15 cellular contexts compared by ENCODE assay signal in the genomic region with DNA sequence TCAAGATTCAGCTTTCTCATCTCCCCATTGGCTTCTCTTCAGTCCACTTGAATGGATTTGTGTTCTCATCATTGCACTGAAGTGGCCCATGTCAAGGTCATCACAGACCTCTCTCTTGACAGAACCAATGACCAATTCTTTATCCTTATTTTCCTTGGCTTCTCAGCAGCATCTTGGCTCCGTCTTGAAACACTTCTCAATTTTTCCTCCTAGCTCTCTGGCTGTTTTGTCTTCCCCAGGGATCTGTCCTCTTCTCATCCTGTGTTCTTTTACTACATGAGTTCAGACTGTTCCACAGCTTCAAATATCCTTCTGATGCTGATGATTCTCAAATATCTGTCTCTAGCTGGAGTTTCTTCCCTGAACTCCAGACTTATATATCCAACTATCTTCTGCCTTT.
DNase-seq lines count a peak whose midpoint lies in the region; ATAC-seq and TF ChIP-seq lines count a peak whose summit lies in the region.
"Had no signal": no experiment of that assay in that cellular context is flagged by ENCODE, and none has a peak within 500 bp of the region (broad histone marks: within the 10 kb centered on the region; RNA-seq: fewer than 3 reads in every experiment).

No MANE protein-coding gene starts in this region.

- no peak for TF ChIP-seq POLR2A in sigmoid colon (IDR thresholded peaks at IDR 0.05)

- H3K36me3 ChIP-seq in left ventricle myocardium inferior (no peaks in the 10 kb centered on the region), skeletal muscle tissue (ENCODE audit: control insufficient read depth in 3 of 3, insufficient read depth in 3 of 3, low read length in 3 of 3) (peaks cover 0 to 4% (median 0%) of the 10 kb centered on the region in 3 donors), aorta (ENCODE audit: control insufficient read depth in 1 of 2, insufficient read depth in 2 of 2, low read length in 1 of 2) (no peaks in the 10 kb centered on the region), sigmoid colon (no peaks in the 10 kb centered on the region)

- no peak overlapping the region for H3K9ac ChIP-seq in skeletal muscle tissue (ENCODE audit: low read depth in 1 of 3, low read length in 3 of 3)

- ATAC-seq in aorta (ENCODE audit: low FRiP score): peak; percentile 61
- ATAC-seq: K562 had no signal

- H3K4me3 ChIP-seq in left ventricle myocardium inferior (no peak overlapping the region), skeletal muscle tissue (ENCODE audit: low read length in 3 of 3) (no peak overlapping the region), aorta (ENCODE audit: low read length in 2 of 2) (no peak overlapping the region), sigmoid colon (no peak overlapping the region)
- H3K4me3 ChIP-seq: K562 had no signal

- no peaks in the 10 kb centered on the region for H3K27me3 ChIP-seq in left ventricle myocardium inferior (ENCODE audit: low read depth)
- H3K27me3 ChIP-seq in skeletal muscle tissue (ENCODE audit: control insufficient read depth in 3 of 3, insufficient read depth in 3 of 3, low read length in 3 of 3): no peaks in the 10 kb centered on the region
- H3K27me3 ChIP-seq in aorta (ENCODE audit: control insufficient read depth in 1 of 2, insufficient read depth in 2 of 2, low read length in 1 of 2): no peaks in the 10 kb centered on the region
- H3K27me3 ChIP-seq in sigmoid colon: no peaks in the 10 kb centered on the region

- no peak for TF ChIP-seq CTCF in left ventricle myocardium inferior (IDR thresholded peaks at IDR 0.05; ENCODE audit: borderline replicate concordance)
- TF ChIP-seq CTCF in sigmoid colon (IDR thresholded peaks at IDR 0.05): no peak

- DNase-seq in fibroblast of gingiva (ENCODE audit: low read depth) (peak; percentile 24), left ventricle myocardium inferior (no peak), aorta (no peak), NCI-H2029 (lab: John Stamatoyannopoulos, UW) (no peak), ecto neural progenitor cell (ENCODE audit: low spot score) (no peak), sigmoid colon (no peak)
- DNase-seq: CD4-positive, alpha-beta T cell; EL; H9; NCI-H1417; NCI-H187 treated with DMSO at 0.1 percent for 48 hours; NCI-H2171; NCI-H69 had no signal

- intact Hi-C loops in left ventricle myocardium inferior (cut with micrococcal nuclease): no loop called here
- intact Hi-C loops in aorta (cut with DNase I): no loop called here
- intact Hi-C loops in sigmoid colon (cut with DNase I): no loop called here

- no peak for TF ChIP-seq EP300 in sigmoid colon (IDR thresholded peaks at IDR 0.05)

- WGBS in aorta, 2 donors: 18 to 24% methylated on average over 1 of the region's 1 CpG
- 86 to 88% methylated on average over 1 of the region's 1 CpG for WGBS in sigmoid colon, 2 donors

- H3K4me1 ChIP-seq in left ventricle myocardium inferior: peaks cover 10% of the 10 kb centered on the region
- peaks cover 2 to 4% (median 4%) of the 10 kb centered on the region in 3 donors for H3K4me1 ChIP-seq in skeletal muscle tissue (ENCODE audit: control insufficient read depth in 3 of 3, insufficient read depth in 3 of 3, low read length in 3 of 3)
- no peaks in the 10 kb centered on the region for H3K4me1 ChIP-seq in aorta (ENCODE audit: control insufficient read depth in 1 of 2, insufficient read depth in 2 of 2, low read length in 2 of 2)
- H3K4me1 ChIP-seq in sigmoid colon: peaks cover 0 to 15% (median 6%) of the 10 kb centered on the region in 4 donors

- H3K9me3 ChIP-seq in left ventricle myocardium inferior (replicated peaks): no peaks in the 10 kb centered on the region
- no peaks in the 10 kb centered on the region for H3K9me3 ChIP-seq in skeletal muscle tissue (ENCODE audit: control insufficient read depth in 3 of 3, low read length in 3 of 3)
- H3K9me3 ChIP-seq in aorta (ENCODE audit: control insufficient read depth, low read length): no peaks in the 10 kb centered on the region
- no peaks in the 10 kb centered on the region for H3K9me3 ChIP-seq in sigmoid colon

- H3K27ac ChIP-seq in left ventricle myocardium inferior (replicated peaks) (peak overlapping the region; percentile 80), skeletal muscle tissue (ENCODE audit: low read depth, low read length) (peak overlapping the region; percentile 27), aorta (ENCODE audit: low read depth in 1 of 2, low read length in 2 of 2) (no peak overlapping the region), sigmoid colon (peak overlapping the region in 1 of 4 donors; percentile 47)

Comparison
In these comparisons a context has a peak if more than half of its experiments do, and no peak if none do; other contexts are left out.
1. H3K27ac ChIP-seq: peak in left ventricle myocardium inferior (single experiment) and skeletal muscle tissue (single experiment); none in aorta (0 of 2).